In genomic region chr7:78189762-78190161, GRCh38 we compare ENCODE assay signal across 30 cellular contexts.
"Had no signal": no experiment of that assay in that cellular context is flagged by ENCODE, and none has a peak within 500 bp of the region (broad histone marks: within the 10 kb centered on the region; RNA-seq: fewer than 3 reads in every experiment).

No MANE protein-coding gene starts in this region.

- H3K79me2 ChIP-seq: parathyroid adenoma had no signal

- H3K4me1 ChIP-seq: left lung, lower lobe of right lung, neural progenitor cell, parathyroid adenoma, right atrium auricular region, right lobe of liver, thyroid gland, transverse colon, upper lobe of left lung, vagina had no signal

- FAIRE-seq: kidney had no signal

- H3K36me3 ChIP-seq: left lung, lower lobe of right lung, neural progenitor cell, neutrophil, right atrium auricular region, right lobe of liver, thyroid gland, transverse colon, upper lobe of left lung, vagina had no signal

- DNase-seq: hypothalamus; immature natural killer cell; kidney; left colon; left lung; lower lobe of right lung; mammary epithelial cell; mesendoderm; naive B cell; natural killer cell; nephron progenitor cell; occipital lobe; right lobe of liver; stimulated activated CD4-positive, alpha-beta T cell treated with anti-CD3 and anti-CD28 coated beads, Interleukin-1b, Interleukin-23, amount 100 ng/mL, for 48 hours; stimulated activated CD4-positive, alpha-beta T cell treated with anti-CD3 and anti-CD28 coated beads, Interleukin-2, amount 100 ng/mL, for 48 hours; stimulated activated CD4-positive, alpha-beta T cell treated with anti-CD3 and anti-CD28 coated beads, Interleukin-4, amount 100 ng/mL, for 4 hours; stimulated activated CD8-positive, alpha-beta memory T cell treated with anti-CD3 and anti-CD28 coated beads, Interleukin-4, amount 100 ng/mL, for 48 hours; stimulated activated naive CD4-positive, alpha-beta T cell treated with Interleukin-2 at 50 U/mL for 16 hours; stimulated activated naive CD8-positive, alpha-beta T cell treated with anti-CD3 and anti-CD28 coated beads, Interleukin-15, amount 100 ng/mL, for 72 hours; substantia nigra; thyroid gland; transverse colon; upper lobe of left lung had no signal

- H3K9ac ChIP-seq: neural progenitor cell, parathyroid adenoma had no signal

- H3K4me3 ChIP-seq: left lung, lower lobe of right lung, neural progenitor cell, right atrium auricular region, right lobe of liver, smooth muscle cell, thyroid gland, transverse colon, upper lobe of left lung, vagina had no signal

- ATAC-seq: left colon; left lung; lower lobe of right lung; natural killer cell; right lobe of liver; stimulated activated memory B cell treated with anti-CD40 and anti-IgM and Interleukin-4, amounts not matched to agents 10 μg/mL and 1 μg/mL and 100 μg/mL, for 72 hours; stimulated activated naive CD8-positive, alpha-beta T cell treated with anti-CD3 and anti-CD28 coated beads, Interleukin-15, amount 100 ng/mL, for 72 hours had no signal

- H2AFZ ChIP-seq: neural progenitor cell, parathyroid adenoma had no signal

- H3K4me2 ChIP-seq: neural progenitor cell, smooth muscle cell had no signal

- H3K9me3 ChIP-seq: left lung, lower lobe of right lung, neutrophil, right atrium auricular region, right lobe of liver, thyroid gland, transverse colon, upper lobe of left lung, vagina had no signal

- H3K27me3 ChIP-seq: left lung, neural progenitor cell, neutrophil, right atrium auricular region, right lobe of liver, thyroid gland, transverse colon, upper lobe of left lung, vagina had no signal

- H3K27ac ChIP-seq: left lung, lower lobe of right lung, neural progenitor cell, neutrophil, parathyroid adenoma, right atrium auricular region, right lobe of liver, thyroid gland, transverse colon, upper lobe of left lung, vagina had no signal
